Comparison of ENCODE assay signal across 8 cellular contexts in the genomic region with DNA sequence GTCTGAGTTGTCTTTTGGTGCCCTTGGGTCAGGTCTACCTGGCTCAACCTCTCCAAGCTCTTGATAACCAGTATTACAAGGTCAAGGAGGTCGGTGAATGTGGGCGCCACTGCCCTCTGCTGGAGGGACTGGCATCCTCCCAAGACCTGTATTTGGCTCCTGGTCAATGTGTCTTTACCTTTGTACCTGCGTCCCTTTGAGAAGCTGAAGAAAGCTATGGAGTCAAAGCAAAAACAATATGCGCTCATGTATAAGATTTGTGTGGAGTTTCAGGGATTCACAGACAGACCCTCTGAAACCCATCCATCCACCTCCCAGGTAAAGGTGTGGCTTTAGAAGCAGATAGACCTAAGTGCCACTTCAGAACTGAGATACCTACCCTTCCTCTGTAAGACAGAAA.
DNase-seq lines count a peak whose midpoint lies in the region; ATAC-seq and TF ChIP-seq lines count a peak whose summit lies in the region.

No MANE protein-coding gene starts in this region.

- peak; percentile 65 for TF ChIP-seq CTCF in HFF-Myc (IDR thresholded peaks at IDR 0.05; ENCODE audit: low read depth, low read length, missing control alignments)

- ATAC-seq in activated naive CD4-positive, alpha-beta T cell treated with anti-CD3 and anti-CD28 coated beads, Interleukin-2, amount 50 U/mL, for 72 hours: peak; percentile 92 to 98
- ATAC-seq in GM18520 (IDR thresholded peaks at IDR 0.05; ENCODE audit: unreplicated experiment): no peak

- H3K4me3 ChIP-seq in HFF-Myc (replicated peaks; ENCODE audit: low read depth, low read length): no peak overlapping the region

- H3K9me3 Mint-ChIP-seq in activated naive CD4-positive, alpha-beta T cell treated with anti-CD3 and anti-CD28 coated beads, Interleukin-2, amount 50 U/mL, for 72 hours: peaks cover 0 to 4% of the 10 kb centered on the region in 2 donors

- DNase-seq in CD1c-positive myeloid dendritic cell (ENCODE audit: extremely low spot score): peak; percentile 75
- DNase-seq in HFF-Myc (ENCODE audit: extremely low read depth, low read depth): no peak
- peak; percentile 41 for DNase-seq in SKM-1 treated with dmso at 0.1 percent for 144 hours (lab: John Stamatoyannopoulos, UW; ENCODE audit: unreplicated experiment)
- DNase-seq in activated naive CD4-positive, alpha-beta T cell treated with anti-CD3 and anti-CD28 coated beads, Interleukin-2, amount 50 U/mL, for 72 hours (ENCODE audit: low spot score in 2 of 2): peak; percentile 72 to 81
- DNase-seq in iPS DF 4.7 (ENCODE audit: extremely low read depth, low spot score): peak; percentile 72
- DNase-seq in stimulated activated CD4-positive, alpha-beta T cell treated with anti-CD3 and anti-CD28 coated beads, Interleukin-4, amount 100 ng/mL, for 4 hours: peak; percentile 68 to 76
- DNase-seq in putamen (ENCODE audit: low spot score): no peak

- H3K36me3 Mint-ChIP-seq in activated naive CD4-positive, alpha-beta T cell treated with anti-CD3 and anti-CD28 coated beads, Interleukin-2, amount 50 U/mL, for 72 hours: no peaks in the 10 kb centered on the region

- peak overlapping the region in 1 of 2 donors; percentile 20 for H3K27ac Mint-ChIP-seq in activated naive CD4-positive, alpha-beta T cell treated with anti-CD3 and anti-CD28 coated beads, Interleukin-2, amount 50 U/mL, for 72 hours

Comparison
In these comparisons a context has a peak if more than half of its experiments do, and no peak if none do; other contexts are left out.
1. DNase-seq: peak in CD1c-positive myeloid dendritic cell (single experiment), SKM-1 treated with dmso at 0.1 percent for 144 hours (single experiment), activated naive CD4-positive, alpha-beta T cell treated with anti-CD3 and anti-CD28 coated beads, Interleukin-2, amount 50 U/mL, for 72 hours (2 of 2), iPS DF 4.7 (single experiment) and stimulated activated CD4-positive, alpha-beta T cell treated with anti-CD3 and anti-CD28 coated beads, Interleukin-4, amount 100 ng/mL, for 4 hours (2 of 2); none in HFF-Myc (single experiment) and putamen (single experiment).